In the genomic region with DNA sequence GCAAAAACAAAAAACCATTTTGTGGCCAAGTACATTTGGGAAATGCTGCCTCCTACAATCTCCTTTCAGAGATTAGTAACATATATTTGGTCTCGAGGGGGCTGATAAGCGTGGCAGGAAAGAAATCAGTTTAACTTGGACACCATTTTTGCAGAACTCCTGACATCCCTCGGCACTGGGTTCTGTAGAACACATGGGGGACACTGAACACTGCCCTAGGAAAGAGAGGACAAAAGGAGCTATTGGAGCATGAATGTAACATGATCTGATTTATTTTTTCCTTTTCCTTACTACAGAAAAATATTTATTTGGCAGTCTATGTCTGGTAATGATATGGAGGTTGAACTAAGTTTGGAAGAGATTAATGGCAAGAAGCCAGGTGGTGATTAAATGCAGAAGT, we compare ENCODE assay signal across 20 cellular contexts.
"Had no signal": no experiment of that assay in that cellular context is flagged by ENCODE, and none has a peak within 500 bp of the region (broad histone marks: within the 10 kb centered on the region; RNA-seq: fewer than 3 reads in every experiment).

No MANE protein-coding gene starts in this region.

- ATAC-seq: activated naive CD4-positive, alpha-beta T cell treated with anti-CD3 and anti-CD28 coated beads, Interleukin-2, amount 50 U/mL, for 72 hours; esophagus mucosa; gastrocnemius medialis; mucosa of descending colon; stimulated activated naive B cell treated with anti-CD40 and anti-IgM and Interleukin-4, amounts not matched to agents 10 μg/mL and 1 μg/mL and 100 μg/mL, for 72 hours had no signal

- H3K4me3 Mint-ChIP-seq: neural crest cell; stimulated activated naive B cell treated with anti-CD40 and anti-IgM and Interleukin-4, amounts not matched to agents 10 μg/mL and 1 μg/mL and 100 μg/mL, for 72 hours had no signal

- DNase-seq: activated gamma-delta T cell treated with Interleukin-2 at 50 U/mL for 16 hours; activated T-cell treated with anti-CD3 and anti-CD28 coated beads, Interleukin-2, amount 50 U/mL, for 1 hour; adrenal gland; central memory CD4-positive, alpha-beta T cell; effector memory CD4-positive, alpha-beta T cell; gastrocnemius medialis; hippocampal formation; mesenchymal stem cell; mucosa of descending colon; sigmoid colon; stimulated activated CD4-positive, alpha-beta T cell treated with anti-CD3 and anti-CD28 coated beads, Interleukin-15, amount 100 ng/mL, for 24 hours; stimulated activated CD8-positive, alpha-beta memory T cell treated with anti-CD3 and anti-CD28 coated beads, Interleukin-4, amount 100 ng/mL, for 48 hours; stimulated activated naive B cell treated with anti-CD40 and anti-IgM and Interleukin-4, amounts not matched to agents 10 μg/mL and 1 μg/mL and 100 μg/mL, for 72 hours; T-helper 9 cell; trophoblast cell had no signal

- H3K9me3 ChIP-seq: adrenal gland, ascending aorta, gastrocnemius medialis, mucosa of descending colon, sigmoid colon, vagina had no signal

- H3K27me3 Mint-ChIP-seq: stimulated activated naive B cell treated with anti-CD40 and anti-IgM and Interleukin-4, amounts not matched to agents 10 μg/mL and 1 μg/mL and 100 μg/mL, for 72 hours had no signal

- H3K36me3 Mint-ChIP-seq: activated naive CD4-positive, alpha-beta T cell treated with anti-CD3 and anti-CD28 coated beads, Interleukin-2, amount 50 U/mL, for 72 hours had no signal

- H3K27ac Mint-ChIP-seq: activated naive CD4-positive, alpha-beta T cell treated with anti-CD3 and anti-CD28 coated beads, Interleukin-2, amount 50 U/mL, for 72 hours had no signal
